ENCODE assay signal across 8 cellular contexts in the genomic region with DNA sequence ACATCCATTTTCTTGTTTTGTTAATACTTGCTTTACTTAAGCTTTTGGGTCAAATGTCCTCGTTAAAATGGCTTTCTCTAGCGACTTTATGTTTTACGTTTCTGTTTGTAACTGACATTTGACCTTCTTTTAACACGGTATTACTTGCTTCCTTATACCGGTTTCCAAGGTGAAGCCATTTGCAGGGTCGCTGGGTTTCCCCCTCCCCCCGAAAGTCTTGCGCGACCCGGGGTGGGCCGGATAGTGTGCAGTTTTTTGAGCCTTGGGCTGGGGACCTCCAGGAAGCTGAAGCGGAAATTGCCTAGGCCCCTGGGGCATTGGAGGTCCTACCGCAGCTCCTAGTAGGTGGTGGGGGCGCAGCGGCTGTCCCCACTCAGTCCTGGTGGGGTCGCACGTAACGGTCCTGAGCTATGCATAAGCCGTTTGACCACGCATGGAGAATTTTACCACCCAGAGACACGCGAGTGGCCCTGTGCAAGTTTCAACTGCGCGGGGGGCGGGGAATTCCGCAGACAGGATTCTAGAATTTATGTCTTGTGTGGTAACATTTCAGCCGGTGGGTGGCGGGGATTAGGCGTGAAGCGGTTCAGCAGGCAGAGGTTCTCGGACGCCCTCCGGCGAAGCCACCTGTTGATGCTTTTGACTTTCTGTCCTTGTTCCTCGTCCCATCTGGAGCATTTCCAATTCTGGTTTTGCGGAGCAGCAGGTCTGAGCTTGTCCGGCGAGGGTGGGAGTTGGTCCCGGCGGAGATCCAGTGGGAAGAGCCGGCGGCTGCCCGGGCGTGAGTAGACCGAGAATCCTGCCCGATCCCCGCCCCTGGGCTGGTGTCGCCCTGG. TPM values are rescaled to one million over a fixed set of nuclear protein-coding genes. Genes with fewer than 3 reads are reported as not detected.
DNase-seq lines count a peak whose midpoint lies in the region; TF ChIP-seq lines count a peak whose summit lies in the region.

No MANE protein-coding gene starts in this region.

- DNase-seq in DMS 273 (lab: John Stamatoyannopoulos, UW; ENCODE audit: unreplicated experiment) (peak; percentile 99), GM20000 (ENCODE audit: low spot score) (peak; percentile 73), HS-5 (ENCODE audit: low read depth) (peak; percentile 66), RPMI7951 (ENCODE audit: low read depth) (peak; percentile 92), foreskin fibroblast (peak; percentile 73 to 90), neuronal stem cell (ENCODE audit: low spot score) (no peak)
- peak; percentile 77 for DNase-seq in activated effector memory CD4-positive, alpha-beta T cell treated with Interleukin-2 at 50 U/mL for 16 hours

- H2BK12ac ChIP-seq in neuronal stem cell (ENCODE audit: low read length), result peak overlapping the region; percentile 49

- no peak overlapping the region for H4K8ac ChIP-seq in neuronal stem cell (ENCODE audit: low read depth, low read length)

- TF ChIP-seq CTCF in GM20000 (IDR thresholded peaks at IDR 0.05; ENCODE audit: extremely low read depth, missing control alignments) (peak; percentile 4), foreskin fibroblast (IDR thresholded peaks at IDR 0.05; ENCODE audit: low read depth, low read length) (peak; percentile 10)

- H2AFZ ChIP-seq in neuronal stem cell (ENCODE audit: low read length), result peak overlapping the region; percentile 47

- no peak overlapping the region for H2BK120ac ChIP-seq in neuronal stem cell (ENCODE audit: low read depth, low read length)

- H3K9ac ChIP-seq in neuronal stem cell (ENCODE audit: low read depth, low read length, poor library complexity), result no peak overlapping the region

- no peaks in the 10 kb centered on the region for H3K79me1 ChIP-seq in neuronal stem cell (ENCODE audit: low read depth, low read length)

- H3K4ac ChIP-seq in neuronal stem cell (ENCODE audit: low read length), result no peak overlapping the region

- peak overlapping the region; percentile 92 for H3K23ac ChIP-seq in neuronal stem cell (ENCODE audit: low read depth, low read length, poor library complexity)

- H3K14ac ChIP-seq in neuronal stem cell (ENCODE audit: low read length), result no peak overlapping the region

- peak overlapping the region; percentile 43 for H2AK5ac ChIP-seq in neuronal stem cell (ENCODE audit: low read depth, low read length)

- H3K18ac ChIP-seq in neuronal stem cell (ENCODE audit: low read length), result peak overlapping the region; percentile 82

- H3K27me3 ChIP-seq in neuronal stem cell (ENCODE audit: control insufficient read depth in 3 of 3, insufficient read depth in 3 of 3, low read depth in 1 of 3, low read length in 3 of 3), result peaks cover 0 to 5% (median 0%) of the 10 kb centered on the region in 3 experiments

- no peaks in the 10 kb centered on the region for H3K36me3 ChIP-seq in neuronal stem cell (replicated peaks in 1 of 2; ENCODE audit: control insufficient read depth in 2 of 2, insufficient read depth in 2 of 2, low read length in 2 of 2)

- no peak overlapping the region for H2BK5ac ChIP-seq in neuronal stem cell (ENCODE audit: low read length)

- peaks cover 0 to 2% of the 10 kb centered on the region in 2 donors for H3K9me3 ChIP-seq in neuronal stem cell (replicated peaks in 1 of 2; ENCODE audit: control insufficient read depth in 2 of 2, insufficient read depth in 1 of 2, low read depth in 1 of 2, low read length in 2 of 2)

- H3K4me1 ChIP-seq in neuronal stem cell (ENCODE audit: control insufficient read depth in 2 of 2, insufficient read depth in 1 of 2, low read depth in 1 of 2, low read length in 2 of 2), result peaks cover 0 to 2% of the 10 kb centered on the region in 2 donors

- H3K27ac ChIP-seq in neuronal stem cell (replicated peaks; ENCODE audit: low read length) (no peak overlapping the region), temporal lobe (ENCODE audit: low read depth, low read length) (peak overlapping the region; percentile 85)

- WGBS in neuronal stem cell (ENCODE audit: extremely low coverage in 2 of 2, insufficient read length in 2 of 2, insufficient replicate concordance in 1 of 2), 2 donors, result no CpG with 5 or more reads among the region's 48 CpGs

- H3K4me3 ChIP-seq in foreskin fibroblast (ENCODE audit: low read depth in 1 of 2, low read length in 2 of 2) (peak overlapping the region; percentile 67 to 70), neuronal stem cell (ENCODE audit: low read length in 2 of 2) (peak overlapping the region in 1 of 2 donors; percentile 50)

- H3K4me2 ChIP-seq in neuronal stem cell (ENCODE audit: insufficient read depth, low read length, poor library complexity, severe bottlenecking), result peak overlapping the region; percentile 37

- H4K91ac ChIP-seq in neuronal stem cell (ENCODE audit: low read depth, low read length, poor library complexity), result no peak overlapping the region

- H2BK15ac ChIP-seq in neuronal stem cell (ENCODE audit: low read length), result no peak overlapping the region

RNA-seq across cellular contexts. Expression of gene CFLAR, which starts 2.4 kb away (rescaled TPM):
- 45.3 and 46.5 TPM in 2 replicates for total RNA-seq in RPMI7951 (2014; rRNA removed; shearing (Covaris generic))
- 3.8 TPM for polyA plus RNA-seq in neuronal stem cell (2013, experiment 1 of 2)
- 4.0 TPM for polyA plus RNA-seq in neuronal stem cell (2013, experiment 2 of 2)
- total RNA-seq in temporal lobe, result 26.6 TPM

RNA-seq across cellular contexts. Expression of gene NDUFB3, which starts 46.5 kb away (rescaled TPM):
- total RNA-seq in RPMI7951 (2014; rRNA removed; shearing (Covaris generic)), result 212 and 224 TPM in 2 replicates
- polyA plus RNA-seq in neuronal stem cell (2013, experiment 1 of 2), result 120 TPM
- polyA plus RNA-seq in neuronal stem cell (2013, experiment 2 of 2), result 120 TPM
- total RNA-seq in temporal lobe, result 32.7 TPM

RNA-seq across cellular contexts. Expression of gene HYCC2, which starts 46.9 kb away (rescaled TPM):
- 7.0 and 7.3 TPM in 2 replicates for total RNA-seq in RPMI7951 (2014; rRNA removed; shearing (Covaris generic))
- polyA plus RNA-seq in neuronal stem cell (2013, experiment 1 of 2), result 4.2 TPM
- 4.4 TPM for polyA plus RNA-seq in neuronal stem cell (2013, experiment 2 of 2)
- 42.0 TPM for total RNA-seq in temporal lobe
